8 cellular contexts compared by ENCODE assay signal in the genomic region with DNA sequence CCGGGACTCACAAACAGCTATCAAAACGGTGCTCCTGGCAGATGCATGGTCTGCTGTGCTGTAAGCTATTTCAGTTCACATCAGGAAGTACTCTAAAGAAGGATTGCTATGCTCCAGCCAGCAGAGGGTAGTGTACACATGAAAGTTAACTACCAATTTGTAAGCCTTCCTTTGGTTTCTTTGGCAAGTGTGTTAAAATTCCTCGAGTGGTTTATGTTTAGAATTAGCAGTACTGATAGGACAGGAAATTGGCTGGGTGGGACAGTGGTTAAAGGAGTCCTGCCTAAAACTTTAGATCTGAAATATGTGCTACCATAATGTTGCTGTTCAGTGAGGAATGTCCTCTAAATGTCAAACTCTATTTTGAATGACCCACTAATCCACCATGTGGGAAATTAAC. TPM values are rescaled to one million over a fixed set of nuclear protein-coding genes. Genes with fewer than 3 reads are reported as not detected.
A peak's percentile ranks its signal among the peaks of the same experiment; 100 is the strongest.
DNase-seq lines count a peak whose midpoint lies in the region; ATAC-seq, FAIRE-seq and TF ChIP-seq lines count a peak whose summit lies in the region.

No MANE protein-coding gene starts in this region.

- POLR2A ChIA-PET in H1 (lab: Charles Lee; ENCODE audit: partially characterized antibody) = interaction anchor here (2.1 kb wide), 1 partner anchor 23 kb away, joined by 6 read pairs; no protein-coding TSS in a partner anchor

- no peak overlapping the region for H2BK15ac ChIP-seq in H1 (ENCODE audit: low read length)
- no peak overlapping the region for H2BK15ac ChIP-seq in mesenchymal stem cell (ENCODE audit: low read depth, poor library complexity, severe bottlenecking)

- ATAC-seq in GM19452 (IDR thresholded peaks at IDR 0.05; ENCODE audit: unreplicated experiment) (peak; percentile 75), HG03460 (IDR thresholded peaks at IDR 0.05; ENCODE audit: unreplicated experiment) (peak; percentile 94)

- no peak overlapping the region for H2AFZ ChIP-seq in OCI-LY1 (ENCODE audit: low read length)
- H2AFZ ChIP-seq in H1 (ENCODE audit: low read length) = no peak overlapping the region
- H2AFZ ChIP-seq in mesenchymal stem cell (ENCODE audit: low read depth, low read length) = no peak overlapping the region

- H4K20me1 ChIP-seq in OCI-LY1 (ENCODE audit: insufficient read depth, low read length) (no peaks in the 10 kb centered on the region), H1 (replicated peaks in 1 of 2; ENCODE audit: control insufficient read depth in 1 of 2, insufficient read depth in 2 of 2, low read length in 2 of 2) (no peaks in the 10 kb centered on the region)

- WGBS in H1 (ENCODE audit: extremely low coverage in 1 of 2, insufficient coverage in 1 of 2, insufficient read length in 1 of 2, insufficient replicate concordance in 2 of 2, low coverage in 1 of 2, low lambda C conversion rate in 2 of 2, missing lambda C conversion rate in 1 of 2), 2 experiments = 85% methylated on average over 3 of the region's 3 CpGs; no CpG with 5 or more reads in 1 of the 2 experiments
- under 1% methylated on average over 3 of the region's 3 CpGs for WGBS in mesenchymal stem cell

- H3K23me2 ChIP-seq in H1 (ENCODE audit: low read depth, low read length) = no peaks in the 10 kb centered on the region

- no peak overlapping the region for H3K4me2 ChIP-seq in OCI-LY1 (ENCODE audit: low read length)
- no peak overlapping the region for H3K4me2 ChIP-seq in H1 (ENCODE audit: insufficient read depth in 1 of 2, low read depth in 2 of 2, low read length in 2 of 2)
- no peak overlapping the region for H3K4me2 ChIP-seq in mesenchymal stem cell (ENCODE audit: low read length, poor library complexity, severe bottlenecking)

- no peaks in the 10 kb centered on the region for H3K9me3 ChIP-seq in OCI-LY1 (ENCODE audit: low read length)
- no peaks in the 10 kb centered on the region for H3K9me3 ChIP-seq in H1 (ENCODE audit: insufficient read depth in 2 of 2, low read depth in 1 of 2, low read length in 1 of 2)
- H3K9me3 ChIP-seq in mesenchymal stem cell (ENCODE audit: control insufficient read depth, low read length) = no peaks in the 10 kb centered on the region

- CTCF ChIA-PET in H1 (lab: Charles Lee; ENCODE audit: partially characterized antibody) = interaction anchor here (0.6 to 1.4 kb wide), 21 partner anchors 12 to 1088 kb away, joined by 3 to 10 read pairs (median 3); no protein-coding TSS in a partner anchor

- no peaks in the 10 kb centered on the region for H3K9me2 ChIP-seq in OCI-LY1 (ENCODE audit: low read depth, low read length)

- H3K79me2 ChIP-seq in OCI-LY1 (ENCODE audit: insufficient read depth, low read length) (no peaks in the 10 kb centered on the region), H1 (ENCODE audit: control insufficient read depth in 1 of 2, insufficient read depth in 2 of 2, low read length in 2 of 2) (peaks cover 0 to 2% of the 10 kb centered on the region in 2 experiments; a peak in 1 of 4 replicates)

- H4K5ac ChIP-seq in H1 (ENCODE audit: insufficient read length, low read depth, low read length) = no peak overlapping the region

- H3K4me3 ChIP-seq in OCI-LY1 (ENCODE audit: low read depth, low read length, poor library complexity, severe bottlenecking) (no peak overlapping the region), H1 (ENCODE audit: extremely low read depth in 1 of 4, insufficient read depth in 2 of 4, low read depth in 3 of 4, low read length in 4 of 4) (no peak overlapping the region), mesenchymal stem cell (ENCODE audit: insufficient read depth in 1 of 2, low read depth in 1 of 2, low read length in 2 of 2) (no peak overlapping the region)

- TF ChIP-seq EP300 in H1 (IDR thresholded peaks at IDR 0.05; ENCODE audit: borderline replicate concordance in 1 of 2, low read depth in 2 of 2, low read length in 2 of 2) = no peak

- H3K56ac ChIP-seq in H1 (replicated peaks; ENCODE audit: insufficient read length, low read depth, low read length) = no peak overlapping the region

- TF ChIP-seq CTCF in OCI-LY1 (IDR thresholded peaks at IDR 0.05; ENCODE audit: low read length) (peak; percentile 57; the same call in 1 of the 2 replicates), H1 (IDR thresholded peaks at IDR 0.05; ENCODE audit: control extremely low read depth in 1 of 3, insufficient read depth in 1 of 3, low read depth in 1 of 3, low read length in 3 of 3) (peak in 2 of 3 experiments; percentile 48 to 66; a peak in 3 of 4 replicates)

- H3K27me3 ChIP-seq in OCI-LY1 (ENCODE audit: insufficient read depth, low read length) = no peaks in the 10 kb centered on the region
- H3K27me3 ChIP-seq in H1 (replicated peaks in 1 of 4; ENCODE audit: control insufficient read depth in 3 of 4, extremely low read depth in 1 of 4, insufficient read depth in 3 of 4, low read length in 3 of 4) = no peaks in the 10 kb centered on the region
- no peaks in the 10 kb centered on the region for H3K27me3 ChIP-seq in mesenchymal stem cell (ENCODE audit: control insufficient read depth in 1 of 2, insufficient read depth in 1 of 2, low read length in 2 of 2)

- no peak overlapping the region for H2BK120ac ChIP-seq in H1 (replicated peaks; ENCODE audit: low read depth, low read length)
- H2BK120ac ChIP-seq in mesenchymal stem cell (ENCODE audit: low read depth, low read length) = no peak overlapping the region

- no peaks in the 10 kb centered on the region for H3F3A ChIP-seq in OCI-LY1 (ENCODE audit: insufficient read depth, low read length)

- H3K4me1 ChIP-seq in OCI-LY1 (ENCODE audit: insufficient read depth, low read length, severe bottlenecking) (no peaks in the 10 kb centered on the region), H1 (replicated peaks in 1 of 4; ENCODE audit: control insufficient read depth in 3 of 4, insufficient read depth in 4 of 4, low read length in 3 of 4) (no peaks in the 10 kb centered on the region; a peak in 2 of 7 replicates), mesenchymal stem cell (ENCODE audit: control insufficient read depth, insufficient read depth, low read depth, low read length) (no peaks in the 10 kb centered on the region)

- H3K23ac ChIP-seq in H1 (ENCODE audit: insufficient read length) (no peak overlapping the region), mesenchymal stem cell (ENCODE audit: low read length in 2 of 2) (no peak overlapping the region)

- H3K18ac ChIP-seq in H1 (ENCODE audit: extremely low read depth, low read length) = no peak overlapping the region
- H3K18ac ChIP-seq in mesenchymal stem cell (ENCODE audit: low read depth in 1 of 2, low read length in 2 of 2) = no peak overlapping the region

- TF ChIP-seq RAD21 in H1 (IDR thresholded peaks at IDR 0.05 in 1 of 2, conservative IDR thresholded peaks at IDR 0.05 in 1 of 2; ENCODE audit: low read depth in 2 of 2, low read length in 2 of 2) = peak; percentile 71 to 75

- FAIRE-seq in H1 (lab: Jason Lieb, UNC) = peak; percentile 80

- H4K91ac ChIP-seq in H1 (replicated peaks; ENCODE audit: insufficient read length, low read length) (no peak overlapping the region), mesenchymal stem cell (ENCODE audit: low read length) (no peak overlapping the region)

- H2BK5ac ChIP-seq in H1 (ENCODE audit: low read depth, low read length) = no peak overlapping the region
- no peak overlapping the region for H2BK5ac ChIP-seq in mesenchymal stem cell (ENCODE audit: low read depth, low read length, poor library complexity, severe bottlenecking)

- DNase-seq in EL (peak; percentile 85), H1 (ENCODE audit: low read depth in 1 of 2, low spot score in 2 of 2) (no peak), mesenchymal stem cell (peak; percentile 87), T1000 (lab: John Stamatoyannopoulos, UW) (no peak)
- no peak for DNase-seq in activated T-cell treated with anti-CD3 and anti-CD28 coated beads, Interleukin-2, amount 50 U/mL, for 48 hours

- no peak overlapping the region for H3K9ac ChIP-seq in OCI-LY1 (ENCODE audit: low read length)
- H3K9ac ChIP-seq in H1 (replicated peaks in 1 of 4; ENCODE audit: extremely low read depth in 1 of 4, low read depth in 3 of 4, low read length in 3 of 4) = no peak overlapping the region
- peak overlapping the region; percentile 50 for H3K9ac ChIP-seq in mesenchymal stem cell (ENCODE audit: low read length)

- H2BK12ac ChIP-seq in H1 (ENCODE audit: low read depth, low read length) (no peak overlapping the region), mesenchymal stem cell (ENCODE audit: low read length in 2 of 2) (no peak overlapping the region)

- H3K27ac ChIP-seq in OCI-LY1 (ENCODE audit: low read depth, low read length, poor library complexity, severe bottlenecking) (no peak overlapping the region), H1 (ENCODE audit: low read depth, low read length) (no peak overlapping the region), mesenchymal stem cell (ENCODE audit: low read length, poor library complexity, severe bottlenecking) (no peak overlapping the region)

- no peak overlapping the region for H3K14ac ChIP-seq in H1 (ENCODE audit: insufficient read length)
- no peak overlapping the region for H3K14ac ChIP-seq in mesenchymal stem cell (ENCODE audit: low read length in 2 of 2)

- H4K8ac ChIP-seq in H1 (ENCODE audit: extremely low read depth, insufficient read depth, low read length) (no peak overlapping the region), mesenchymal stem cell (ENCODE audit: low read length) (no peak overlapping the region)

- TF ChIP-seq POLR2A in H1 (IDR thresholded peaks at IDR 0.05; ENCODE audit: control extremely low read depth in 1 of 2, low read depth in 2 of 2, low read length in 2 of 2) = no peak

- H2AK5ac ChIP-seq in H1 (ENCODE audit: low read depth, low read length) (no peak overlapping the region), mesenchymal stem cell (ENCODE audit: low read length, severe bottlenecking) (no peak overlapping the region)

- H3K4ac ChIP-seq in H1 (replicated peaks; ENCODE audit: insufficient read length, low read depth, low read length) (no peak overlapping the region), mesenchymal stem cell (ENCODE audit: low read depth in 1 of 2, low read length in 2 of 2) (no peak overlapping the region)

- peaks cover 55% of the 10 kb centered on the region for H3K36me3 ChIP-seq in OCI-LY1 (ENCODE audit: insufficient read depth, low read length)
- H3K36me3 ChIP-seq in H1 (ENCODE audit: control insufficient read depth in 2 of 4, insufficient read depth in 4 of 4, low read length in 3 of 4) = peaks cover 0 to 8% (median 4%) of the 10 kb centered on the region in 4 experiments; a peak in 4 of 8 replicates
- H3K36me3 ChIP-seq in mesenchymal stem cell (ENCODE audit: control insufficient read depth in 1 of 2, insufficient read depth in 2 of 2, low read depth in 1 of 2, low read length in 2 of 2) = peaks cover 0 to 18% of the 10 kb centered on the region in 2 experiments

- H3K79me1 ChIP-seq in H1 (ENCODE audit: low read depth, low read length) (no peaks in the 10 kb centered on the region), mesenchymal stem cell (replicated peaks; ENCODE audit: low read length, poor library complexity, severe bottlenecking) (peaks cover 10% of the 10 kb centered on the region)

- no peak overlapping the region for H2BK20ac ChIP-seq in H1 (ENCODE audit: low read length)

RNA-seq across cellular contexts. Expression of a gene that starts 47.4 kb away (rescaled TPM):
- 23.3 and 32.4 TPM in 2 replicates for total RNA-seq in H1 (2021; fragmentation: NEBNext Ultra II Directional; extraction: Animal tissue kit (Norgen Biotek cat#: 25700))
- 11.8 and 19.7 TPM in 2 replicates for polyA plus RNA-seq in H1 (2011; rRNA removed)
- polyA plus RNA-seq in H1 (2011; cell fraction: cytosol; rRNA removed) = 24.8 TPM
- polyA plus RNA-seq in H1 (2011; cell fraction: nucleus; rRNA removed) = 20.7 TPM
- 19.8 to 26.7 TPM (median 22.1 TPM) in 4 replicates for polyA plus RNA-seq in H1 (2012, experiment 1 of 2)
- 2.5 TPM for polyA plus RNA-seq in H1 (2012, experiment 2 of 2)
- 17.1 TPM for polyA plus RNA-seq in H1 (2013, experiment 1 of 2)
- 16.3 TPM for polyA plus RNA-seq in H1 (2013, experiment 2 of 2)
- 29.2 and 34.1 TPM in 2 replicates for polyA minus RNA-seq in H1 (2011; rRNA and poly(A)+ RNA removed)
- polyA minus RNA-seq in H1 (2011; cell fraction: cytosol; rRNA and poly(A)+ RNA removed) = 15.0 TPM
- 76.8 TPM for polyA minus RNA-seq in H1 (2011; cell fraction: nucleus; rRNA and poly(A)+ RNA removed)
- 9.7 TPM for polyA plus RNA-seq in mesenchymal stem cell (2013, experiment 1 of 2)
- 9.9 TPM for polyA plus RNA-seq in mesenchymal stem cell (2013, experiment 2 of 2)

Comparison
In these comparisons a context has a peak if more than half of its experiments do, and no peak if none do; other contexts are left out.
1. DNase-seq: peak in EL (single experiment) and mesenchymal stem cell (single experiment); none in H1 (0 of 2), activated T-cell treated with anti-CD3 and anti-CD28 coated beads, Interleukin-2, amount 50 U/mL, for 48 hours (0 of 2) and T1000 (single experiment).